In the genomic region with DNA sequence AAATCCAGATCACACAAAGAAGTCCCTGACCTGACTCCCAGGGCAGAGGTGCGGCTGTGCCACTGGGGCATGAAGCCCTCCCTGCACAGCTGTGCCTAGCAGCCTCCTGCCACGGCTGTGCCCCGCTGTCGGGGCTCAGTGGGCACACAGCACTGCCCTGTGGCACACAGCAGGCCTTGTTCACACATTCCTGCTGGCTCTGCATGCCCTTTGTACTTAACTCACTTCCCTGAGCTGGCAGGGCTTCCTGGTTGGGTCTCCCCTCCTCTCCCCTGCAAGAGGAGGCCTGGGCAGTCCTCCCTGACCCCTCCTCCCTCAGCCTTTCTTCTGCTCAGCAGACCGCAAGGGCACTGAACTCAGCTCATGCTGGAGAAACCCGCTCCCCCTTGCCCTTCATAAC, we compare ENCODE assay signal across 24 cellular contexts. TPM values are rescaled to one million over a fixed set of nuclear protein-coding genes. Genes with fewer than 3 reads are reported as not detected.
"Had no signal": no experiment of that assay in that cellular context is flagged by ENCODE, and none has a peak within 500 bp of the region (broad histone marks: within the 10 kb centered on the region; RNA-seq: fewer than 3 reads in every experiment).

No MANE protein-coding gene starts in this region.

- H3K36me3 Mint-ChIP-seq: activated naive CD4-positive, alpha-beta T cell treated with anti-CD3 and anti-CD28 coated beads, Interleukin-2, amount 50 U/mL, for 24 hours; immature natural killer cell; mesothelial cell of epicardium; stimulated activated effector memory CD8-positive, alpha-beta T cell treated with anti-CD3 and anti-CD28 coated beads, Interleukin-12 subunit alpha, Interleukin-12 subunit beta, amount 100 ng/mL, for 72 hours had no signal

- H3K9me3 ChIP-seq: adrenal gland, breast epithelium, gastrocnemius medialis, heart right ventricle, prostate gland, thoracic aorta, upper lobe of left lung had no signal

- H3K27ac Mint-ChIP-seq: activated naive CD4-positive, alpha-beta T cell treated with anti-CD3 and anti-CD28 coated beads, Interleukin-2, amount 50 U/mL, for 24 hours; immature natural killer cell; mesothelial cell of epicardium; stimulated activated effector memory CD8-positive, alpha-beta T cell treated with anti-CD3 and anti-CD28 coated beads, Interleukin-12 subunit alpha, Interleukin-12 subunit beta, amount 100 ng/mL, for 72 hours had no signal

- H3K36me3 ChIP-seq: adrenal gland, breast epithelium, gastrocnemius medialis, heart right ventricle, prostate gland, thoracic aorta, upper lobe of left lung had no signal

- DNase-seq: activated CD4-positive, alpha-beta T cell treated with anti-CD3 and anti-CD28 coated beads, Interleukin-2, amount 50 U/mL, for 48 hours; activated gamma-delta T cell; adrenal gland; cerebellar nuclear complex; effector CD8-positive, alpha-beta T cell; gastrocnemius medialis; heart right ventricle; immature natural killer cell; kidney glomerular epithelial cell; right cardiac atrium; stimulated activated CD4-positive, alpha-beta T cell treated with anti-CD3 and anti-CD28 coated beads, Interleukin-4, amount 100 ng/mL, for 1 hour; T-helper 2 cell had no signal

- H3K4me1 Mint-ChIP-seq: activated naive CD4-positive, alpha-beta T cell treated with anti-CD3 and anti-CD28 coated beads, Interleukin-2, amount 50 U/mL, for 24 hours; mesothelial cell of epicardium; stimulated activated effector memory CD8-positive, alpha-beta T cell treated with anti-CD3 and anti-CD28 coated beads, Interleukin-12 subunit alpha, Interleukin-12 subunit beta, amount 100 ng/mL, for 72 hours had no signal

- H3K9me3 Mint-ChIP-seq: activated naive CD4-positive, alpha-beta T cell treated with anti-CD3 and anti-CD28 coated beads, Interleukin-2, amount 50 U/mL, for 24 hours; immature natural killer cell; mesothelial cell of epicardium; neural crest cell; stimulated activated effector memory CD8-positive, alpha-beta T cell treated with anti-CD3 and anti-CD28 coated beads, Interleukin-12 subunit alpha, Interleukin-12 subunit beta, amount 100 ng/mL, for 72 hours had no signal

- H3K4me1 ChIP-seq: adrenal gland, breast epithelium, gastrocnemius medialis, heart right ventricle, prostate gland, upper lobe of left lung had no signal

- H3K27ac ChIP-seq: adrenal gland, breast epithelium, gastrocnemius medialis, heart right ventricle, prostate gland, thoracic aorta, upper lobe of left lung, VCaP had no signal

- ATAC-seq: esophagus mucosa; gastrocnemius medialis; heart right ventricle; right cardiac atrium; stimulated activated effector memory CD8-positive, alpha-beta T cell treated with anti-CD3 and anti-CD28 coated beads, Interleukin-12 subunit alpha, Interleukin-12 subunit beta, amount 100 ng/mL, for 72 hours had no signal

- H3K4me3 ChIP-seq: adrenal gland, breast epithelium, gastrocnemius medialis, heart right ventricle, prostate gland, smooth muscle cell, thoracic aorta, upper lobe of left lung had no signal

- H3K4me3 Mint-ChIP-seq: activated naive CD4-positive, alpha-beta T cell treated with anti-CD3 and anti-CD28 coated beads, Interleukin-2, amount 50 U/mL, for 24 hours; immature natural killer cell; mesothelial cell of epicardium; neural crest cell; stimulated activated effector memory CD8-positive, alpha-beta T cell treated with anti-CD3 and anti-CD28 coated beads, Interleukin-12 subunit alpha, Interleukin-12 subunit beta, amount 100 ng/mL, for 72 hours had no signal

RNA-seq across cellular contexts. Expression of a gene that starts 14.8 kb away (rescaled TPM):
- total RNA-seq: adrenal gland, breast epithelium, gastrocnemius medialis, heart right ventricle, lung microvascular endothelial cell, prostate gland, right cardiac atrium, smooth muscle cell, thoracic aorta had no signal
